ENCODE assay signal across 29 cellular contexts in genomic region chr4:93722446-93722845, GRCh38.
"Had no signal": no experiment of that assay in that cellular context is flagged by ENCODE, and none has a peak within 500 bp of the region (broad histone marks: within the 10 kb centered on the region; RNA-seq: fewer than 3 reads in every experiment).

No MANE protein-coding gene starts in this region.

- H3K4me3 ChIP-seq: stomach, suprapubic skin, testis, thoracic aorta, thyroid gland, tibial artery, tibial nerve, transverse colon, upper lobe of left lung, upper lobe of right lung, uterus, vagina had no signal

- H3K27ac Mint-ChIP-seq: stimulated activated effector memory CD8-positive, alpha-beta T cell treated with anti-CD3 and anti-CD28 coated beads, Interleukin-12 subunit alpha, Interleukin-12 subunit beta, amount 100 ng/mL, for 72 hours; stimulated activated memory B cell treated with anti-CD40 and anti-IgM and Interleukin-4, amounts not matched to agents 10 μg/mL and 1 μg/mL and 100 μg/mL, for 72 hours; stimulated activated naive B cell treated with anti-CD40 and anti-IgM and Interleukin-4, amounts not matched to agents 10 μg/mL and 1 μg/mL and 100 μg/mL, for 72 hours; stimulated activated naive CD8-positive, alpha-beta T cell treated with anti-CD3 and anti-CD28 coated beads, Interleukin-15, amount 100 ng/mL, for 72 hours; stimulated activated naive CD8-positive, alpha-beta T cell treated with anti-CD3 and anti-CD28 coated beads, Interleukin-15, Interleukin-2, amounts not matched to agents 100 ng/mL and 50 ng/mL, for 24 hours; type B pancreatic cell had no signal

- H3K9me3 Mint-ChIP-seq: stimulated activated memory B cell treated with anti-CD40 and anti-IgM and Interleukin-4, amounts not matched to agents 10 μg/mL and 1 μg/mL and 100 μg/mL, for 72 hours; stimulated activated naive CD8-positive, alpha-beta T cell treated with anti-CD3 and anti-CD28 coated beads, Interleukin-15, Interleukin-2, amounts not matched to agents 100 ng/mL and 50 ng/mL, for 24 hours; type B pancreatic cell had no signal

- H3K4me3 Mint-ChIP-seq: stimulated activated effector memory CD8-positive, alpha-beta T cell treated with anti-CD3 and anti-CD28 coated beads, Interleukin-12 subunit alpha, Interleukin-12 subunit beta, amount 100 ng/mL, for 72 hours; stimulated activated memory B cell treated with anti-CD40 and anti-IgM and Interleukin-4, amounts not matched to agents 10 μg/mL and 1 μg/mL and 100 μg/mL, for 72 hours; stimulated activated naive B cell treated with anti-CD40 and anti-IgM and Interleukin-4, amounts not matched to agents 10 μg/mL and 1 μg/mL and 100 μg/mL, for 72 hours; stimulated activated naive CD8-positive, alpha-beta T cell treated with anti-CD3 and anti-CD28 coated beads, Interleukin-15, amount 100 ng/mL, for 72 hours; stimulated activated naive CD8-positive, alpha-beta T cell treated with anti-CD3 and anti-CD28 coated beads, Interleukin-15, Interleukin-2, amounts not matched to agents 100 ng/mL and 50 ng/mL, for 24 hours; type B pancreatic cell had no signal

- H3K27me3 ChIP-seq: stomach, suprapubic skin, testis, thyroid gland, tibial artery, tibial nerve, transverse colon, upper lobe of left lung, upper lobe of right lung, uterus, vagina had no signal

- H3K36me3 Mint-ChIP-seq: stimulated activated effector memory CD8-positive, alpha-beta T cell treated with anti-CD3 and anti-CD28 coated beads, Interleukin-12 subunit alpha, Interleukin-12 subunit beta, amount 100 ng/mL, for 72 hours; stimulated activated memory B cell treated with anti-CD40 and anti-IgM and Interleukin-4, amounts not matched to agents 10 μg/mL and 1 μg/mL and 100 μg/mL, for 72 hours; stimulated activated naive B cell treated with anti-CD40 and anti-IgM and Interleukin-4, amounts not matched to agents 10 μg/mL and 1 μg/mL and 100 μg/mL, for 72 hours; type B pancreatic cell had no signal

- H3K9me3 ChIP-seq: stomach, suprapubic skin, testis, thoracic aorta, thyroid gland, tibial artery, transverse colon, upper lobe of left lung, upper lobe of right lung, uterus, vagina had no signal

- H3K27me3 Mint-ChIP-seq: stimulated activated memory B cell treated with anti-CD40 and anti-IgM and Interleukin-4, amounts not matched to agents 10 μg/mL and 1 μg/mL and 100 μg/mL, for 72 hours; stimulated activated naive B cell treated with anti-CD40 and anti-IgM and Interleukin-4, amounts not matched to agents 10 μg/mL and 1 μg/mL and 100 μg/mL, for 72 hours; stimulated activated naive CD8-positive, alpha-beta T cell treated with anti-CD3 and anti-CD28 coated beads, Interleukin-15, amount 100 ng/mL, for 72 hours; stimulated activated naive CD8-positive, alpha-beta T cell treated with anti-CD3 and anti-CD28 coated beads, Interleukin-15, Interleukin-2, amounts not matched to agents 100 ng/mL and 50 ng/mL, for 24 hours; type B pancreatic cell had no signal

- H3K4me1 ChIP-seq: stomach, suprapubic skin, testis, tibial artery, tibial nerve, transverse colon, upper lobe of left lung, upper lobe of right lung, uterus, vagina had no signal

- H3K4me1 Mint-ChIP-seq: stimulated activated effector memory CD8-positive, alpha-beta T cell treated with anti-CD3 and anti-CD28 coated beads, Interleukin-12 subunit alpha, Interleukin-12 subunit beta, amount 100 ng/mL, for 72 hours; stimulated activated memory B cell treated with anti-CD40 and anti-IgM and Interleukin-4, amounts not matched to agents 10 μg/mL and 1 μg/mL and 100 μg/mL, for 72 hours; stimulated activated naive B cell treated with anti-CD40 and anti-IgM and Interleukin-4, amounts not matched to agents 10 μg/mL and 1 μg/mL and 100 μg/mL, for 72 hours; stimulated activated naive CD8-positive, alpha-beta T cell treated with anti-CD3 and anti-CD28 coated beads, Interleukin-15, amount 100 ng/mL, for 72 hours had no signal

- H3K36me3 ChIP-seq: stomach, suprapubic skin, thoracic aorta, thyroid gland, tibial artery, tibial nerve, transverse colon, upper lobe of left lung, upper lobe of right lung, uterus, vagina had no signal

- FAIRE-seq: urothelium cell line had no signal

- DNase-seq: stimulated activated CD4-positive, alpha-beta T cell treated with anti-CD3 and anti-CD28 coated beads, Interleukin-2, amount 100 ng/mL, for 48 hours; stimulated activated CD4-positive, alpha-beta T cell treated with anti-CD3 and anti-CD28 coated beads, Interleukin-4, amount 100 ng/mL, for 1 hour; stimulated activated CD4-positive, alpha-beta T cell treated with anti-CD3 and anti-CD28 coated beads, Interleukin-4, amount 100 ng/mL, for 24 hours; stimulated activated CD4-positive, alpha-beta T cell treated with anti-CD3 and anti-CD28 coated beads, Interleukin-4, amount 100 ng/mL, for 4 hours; stimulated activated CD8-positive, alpha-beta memory T cell treated with anti-CD3 and anti-CD28 coated beads, Interleukin-4, amount 100 ng/mL, for 48 hours; stimulated activated naive B cell treated with anti-CD40 and anti-IgM and Interleukin-4, amounts not matched to agents 10 μg/mL and 1 μg/mL and 100 μg/mL, for 72 hours; stimulated activated naive CD4-positive, alpha-beta T cell; stimulated activated naive CD4-positive, alpha-beta T cell treated with Interleukin-2 at 50 U/mL for 16 hours; stimulated activated naive CD8-positive, alpha-beta T cell treated with anti-CD3 and anti-CD28 coated beads, Interleukin-15, amount 100 ng/mL, for 72 hours; stimulated activated naive CD8-positive, alpha-beta T cell treated with anti-CD3 and anti-CD28 coated beads, Interleukin-15, Interleukin-2, amounts not matched to agents 100 U/mL and 50 U/mL, for 24 hours; substantia nigra; testis; thyroid gland; tibial artery; transverse colon; trophoblast cell; upper lobe of left lung; upper lobe of right lung; uterus had no signal

- H3K27ac ChIP-seq: stomach, suprapubic skin, testis, thoracic aorta, thyroid gland, tibial artery, tibial nerve, transverse colon, upper lobe of left lung, upper lobe of right lung, uterus, vagina had no signal
